Comparison of ENCODE assay signal across 1 cellular context in the genomic region with DNA sequence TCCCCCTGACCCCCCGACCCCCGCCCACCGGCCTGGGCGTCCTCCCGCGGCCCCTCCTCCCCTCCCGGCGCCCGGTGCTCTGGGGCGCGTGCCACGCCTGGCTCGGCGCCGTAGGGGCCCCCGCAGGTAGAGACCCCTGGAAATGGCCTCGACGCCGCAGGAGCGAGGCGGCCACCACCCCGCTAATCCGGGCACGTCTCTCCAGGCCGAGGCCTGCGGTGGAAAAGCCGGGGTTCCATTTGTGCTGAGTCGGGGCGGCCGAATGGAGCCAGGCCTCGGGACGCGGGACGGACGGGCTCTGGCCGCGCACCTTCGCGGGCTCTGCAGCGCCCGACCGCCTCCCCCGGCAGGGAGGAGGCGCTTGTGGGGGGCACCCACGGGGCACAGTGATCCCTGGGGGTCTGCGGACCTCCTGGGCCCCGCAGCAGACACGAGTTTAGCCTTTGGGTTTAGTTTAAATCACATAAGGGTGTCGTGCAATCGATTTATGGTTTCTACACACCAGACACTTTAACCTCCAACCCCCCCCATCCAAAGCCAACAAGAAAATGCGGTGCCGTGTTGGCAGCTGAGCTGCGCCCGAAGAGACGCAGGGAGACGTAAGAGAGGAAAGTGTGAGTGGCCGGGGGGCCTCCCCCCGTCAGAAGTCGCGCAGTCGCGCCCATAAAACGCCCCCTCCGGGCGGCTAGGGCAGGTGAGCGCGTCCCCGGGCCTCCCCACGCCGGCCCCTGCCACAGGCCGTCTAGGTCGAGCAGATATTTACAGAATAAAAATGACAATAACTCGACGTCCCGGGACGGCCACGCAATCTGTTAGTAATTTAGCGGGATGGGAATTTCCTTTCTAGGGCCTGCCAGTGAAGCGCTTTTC.
TF ChIP-seq lines count a peak whose summit lies in the region.

No MANE protein-coding gene starts in this region.

TF ChIP-seq in SK-N-SH, 30 proteins besides CTCF, POLR2A, EP300 and RAD21 (continued from another document):
- no peak for TF ChIP-seq SIN3A (IDR thresholded peaks at IDR 0.05; ENCODE audit: borderline replicate concordance, low read depth, low read length)
- TF ChIP-seq RCOR1 (IDR thresholded peaks at IDR 0.05; ENCODE audit: low read length): no peak
- TF ChIP-seq, protein P1, sequence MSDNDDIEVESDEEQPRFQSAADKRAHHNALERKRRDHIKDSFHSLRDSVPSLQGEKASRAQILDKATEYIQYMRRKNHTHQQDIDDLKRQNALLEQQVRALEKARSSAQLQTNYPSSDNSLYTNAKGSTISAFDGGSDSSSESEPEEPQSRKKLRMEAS (IDR thresholded peaks at IDR 0.05; ENCODE audit: low read depth): no peak
- TF ChIP-seq, protein P2, sequence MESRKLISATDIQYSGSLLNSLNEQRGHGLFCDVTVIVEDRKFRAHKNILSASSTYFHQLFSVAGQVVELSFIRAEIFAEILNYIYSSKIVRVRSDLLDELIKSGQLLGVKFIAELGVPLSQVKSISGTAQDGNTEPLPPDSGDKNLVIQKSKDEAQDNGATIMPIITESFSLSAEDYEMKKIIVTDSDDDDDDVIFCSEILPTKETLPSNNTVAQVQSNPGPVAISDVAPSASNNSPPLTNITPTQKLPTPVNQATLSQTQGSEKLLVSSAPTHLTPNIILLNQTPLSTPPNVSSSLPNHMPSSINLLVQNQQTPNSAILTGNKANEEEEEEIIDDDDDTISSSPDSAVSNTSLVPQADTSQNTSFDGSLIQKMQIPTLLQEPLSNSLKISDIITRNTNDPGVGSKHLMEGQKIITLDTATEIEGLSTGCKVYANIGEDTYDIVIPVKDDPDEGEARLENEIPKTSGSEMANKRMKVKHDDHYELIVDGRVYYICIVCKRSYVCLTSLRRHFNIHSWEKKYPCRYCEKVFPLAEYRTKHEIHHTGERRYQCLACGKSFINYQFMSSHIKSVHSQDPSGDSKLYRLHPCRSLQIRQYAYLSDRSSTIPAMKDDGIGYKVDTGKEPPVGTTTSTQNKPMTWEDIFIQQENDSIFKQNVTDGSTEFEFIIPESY (IDR thresholded peaks at IDR 0.05; ENCODE audit: borderline replicate concordance, low read depth): no peak
- no peak for TF ChIP-seq NFIC (IDR thresholded peaks at IDR 0.05; ENCODE audit: borderline replicate concordance)
- TF ChIP-seq FOSL2 (IDR thresholded peaks at IDR 0.05; ENCODE audit: borderline replicate concordance, low read depth): no peak
- TF ChIP-seq, protein P3, sequence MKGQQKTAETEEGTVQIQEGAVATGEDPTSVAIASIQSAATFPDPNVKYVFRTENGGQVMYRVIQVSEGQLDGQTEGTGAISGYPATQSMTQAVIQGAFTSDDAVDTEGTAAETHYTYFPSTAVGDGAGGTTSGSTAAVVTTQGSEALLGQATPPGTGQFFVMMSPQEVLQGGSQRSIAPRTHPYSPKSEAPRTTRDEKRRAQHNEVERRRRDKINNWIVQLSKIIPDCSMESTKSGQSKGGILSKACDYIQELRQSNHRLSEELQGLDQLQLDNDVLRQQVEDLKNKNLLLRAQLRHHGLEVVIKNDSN (IDR thresholded peaks at IDR 0.05; ENCODE audit: borderline replicate concordance, low read depth): no peak
- no peak for TF ChIP-seq SMC3 (IDR thresholded peaks at IDR 0.05; ENCODE audit: low read depth, low read length)
- TF ChIP-seq TCF12 (IDR thresholded peaks at IDR 0.05): no peak
